In genomic region chr7:83347836-83348482, GRCh38 we compare ENCODE assay signal across 11 cellular contexts.
A peak's percentile ranks its signal among the peaks of the same experiment; 100 is the strongest.
DNase-seq lines count a peak whose midpoint lies in the region; ATAC-seq lines count a peak whose summit lies in the region.
"Had no signal": no experiment of that assay in that cellular context is flagged by ENCODE, and none has a peak within 500 bp of the region (broad histone marks: within the 10 kb centered on the region; RNA-seq: fewer than 3 reads in every experiment).

No MANE protein-coding gene starts in this region.

- no peak overlapping the region for H2BK5ac ChIP-seq in mesenchymal stem cell (ENCODE audit: low read depth, low read length, poor library complexity, severe bottlenecking)

- H3K18ac ChIP-seq in mesenchymal stem cell (ENCODE audit: low read depth in 1 of 2, low read length in 2 of 2) = no peak overlapping the region

- H3K9ac ChIP-seq in mesenchymal stem cell (ENCODE audit: low read length) = no peak overlapping the region

- no peak overlapping the region for H3K4me3 ChIP-seq in mesenchymal stem cell (ENCODE audit: insufficient read depth in 1 of 2, low read depth in 1 of 2, low read length in 2 of 2)
- H3K4me3 ChIP-seq: SJSA1 had no signal

- H2BK120ac ChIP-seq in mesenchymal stem cell (ENCODE audit: low read depth, low read length) = no peak overlapping the region

- no peak overlapping the region for H3K4ac ChIP-seq in mesenchymal stem cell (ENCODE audit: low read depth in 1 of 2, low read length in 2 of 2)

- H3K27me3 ChIP-seq in mesenchymal stem cell (ENCODE audit: control insufficient read depth in 1 of 2, insufficient read depth in 1 of 2, low read length in 2 of 2) = no peaks in the 10 kb centered on the region
- H3K27me3 ChIP-seq: SJSA1 had no signal

- H3K23ac ChIP-seq in mesenchymal stem cell (ENCODE audit: low read length in 2 of 2) = no peak overlapping the region

- no peaks in the 10 kb centered on the region for H3K4me1 ChIP-seq in mesenchymal stem cell (ENCODE audit: control insufficient read depth, insufficient read depth, low read depth, low read length)
- H3K4me1 ChIP-seq: SJSA1 had no signal

- no peak overlapping the region for H3K4me2 ChIP-seq in mesenchymal stem cell (ENCODE audit: low read length, poor library complexity, severe bottlenecking)

- H3K79me1 ChIP-seq in mesenchymal stem cell (replicated peaks; ENCODE audit: low read length, poor library complexity, severe bottlenecking) = no peaks in the 10 kb centered on the region

- H3K14ac ChIP-seq in mesenchymal stem cell (ENCODE audit: low read length in 2 of 2) = no peak overlapping the region

- H3K36me3 ChIP-seq in mesenchymal stem cell (ENCODE audit: control insufficient read depth in 1 of 2, insufficient read depth in 2 of 2, low read depth in 1 of 2, low read length in 2 of 2) = no peaks in the 10 kb centered on the region
- H3K36me3 ChIP-seq: SJSA1 had no signal

- DNase-seq in COLO829 (ENCODE audit: low spot score) (peak; percentile 80), M059J (ENCODE audit: low read depth) (peak; percentile 46), dedifferentiated amniotic fluid mesenchymal stem cell (ENCODE audit: extremely low spot score) (peak; percentile 63), mesenchymal stem cell (peak; percentile 85), superior temporal gyrus (ENCODE audit: extremely low spot score) (no peak), iPS-NIHi11 (ENCODE audit: low spot score) (no peak)
- DNase-seq: H9, NCI-H146 had no signal

- no peak overlapping the region for H2BK12ac ChIP-seq in mesenchymal stem cell (ENCODE audit: low read length in 2 of 2)

- WGBS in mesenchymal stem cell = 28% methylated on average over 5 of the region's 5 CpGs

- no peak overlapping the region for H3K27ac ChIP-seq in mesenchymal stem cell (ENCODE audit: low read length, poor library complexity, severe bottlenecking)
- H3K27ac ChIP-seq: SJSA1 had no signal

- H2BK15ac ChIP-seq in mesenchymal stem cell (ENCODE audit: low read depth, poor library complexity, severe bottlenecking) = no peak overlapping the region

- ATAC-seq in GM19455 (IDR thresholded peaks at IDR 0.05; ENCODE audit: unreplicated experiment) = no peak
- no peak for ATAC-seq in GM18907 (IDR thresholded peaks at IDR 0.05; ENCODE audit: unreplicated experiment)

- H4K91ac ChIP-seq in mesenchymal stem cell (ENCODE audit: low read length) = no peak overlapping the region

- no peak overlapping the region for H2AFZ ChIP-seq in mesenchymal stem cell (ENCODE audit: low read depth, low read length)

- no peak overlapping the region for H4K8ac ChIP-seq in mesenchymal stem cell (ENCODE audit: low read length)

- H3K9me3 ChIP-seq in mesenchymal stem cell (ENCODE audit: control insufficient read depth, low read length) = peaks cover 18% of the 10 kb centered on the region
- H3K9me3 ChIP-seq: SJSA1 had no signal

- H2AK5ac ChIP-seq in mesenchymal stem cell (ENCODE audit: low read length, severe bottlenecking) = no peak overlapping the region

Comparison
In these comparisons a context has a peak if more than half of its experiments do, and no peak if none do; other contexts are left out.
1. DNase-seq: peak in COLO829 (single experiment), M059J (single experiment), dedifferentiated amniotic fluid mesenchymal stem cell (single experiment) and mesenchymal stem cell (single experiment); none in superior temporal gyrus (single experiment) and iPS-NIHi11 (single experiment).